In the genomic region with DNA sequence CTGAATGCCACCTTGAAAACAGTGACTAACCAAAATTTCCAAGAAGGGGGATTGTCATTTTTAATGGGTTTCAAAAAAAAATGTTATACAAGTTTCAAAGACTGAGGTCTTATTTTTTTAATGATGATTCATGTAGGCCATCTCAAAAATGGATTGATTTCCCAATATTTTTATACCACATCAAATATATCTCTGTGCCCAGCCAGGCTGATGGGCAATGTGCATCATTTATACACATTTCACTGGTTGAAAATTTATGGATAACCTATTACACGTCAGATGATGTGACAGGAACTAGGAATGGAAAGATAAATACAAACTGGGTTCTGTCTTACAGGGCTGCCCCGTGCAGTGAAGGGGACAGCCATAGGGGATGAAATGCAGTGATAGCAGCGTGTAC, we compare ENCODE assay signal across 2 cellular contexts.
TF ChIP-seq lines count a peak whose summit lies in the region.

No MANE protein-coding gene starts in this region.

TF ChIP-seq in A549, 52 proteins besides CTCF, POLR2A, EP300 and RAD21 (continued from another document):
- TF ChIP-seq, protein P1, sequence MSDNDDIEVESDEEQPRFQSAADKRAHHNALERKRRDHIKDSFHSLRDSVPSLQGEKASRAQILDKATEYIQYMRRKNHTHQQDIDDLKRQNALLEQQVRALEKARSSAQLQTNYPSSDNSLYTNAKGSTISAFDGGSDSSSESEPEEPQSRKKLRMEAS (IDR thresholded peaks at IDR 0.05) = no peak
- peak; percentile 59 for TF ChIP-seq JUNB (IDR thresholded peaks at IDR 0.05)
- TF ChIP-seq, protein P2, sequence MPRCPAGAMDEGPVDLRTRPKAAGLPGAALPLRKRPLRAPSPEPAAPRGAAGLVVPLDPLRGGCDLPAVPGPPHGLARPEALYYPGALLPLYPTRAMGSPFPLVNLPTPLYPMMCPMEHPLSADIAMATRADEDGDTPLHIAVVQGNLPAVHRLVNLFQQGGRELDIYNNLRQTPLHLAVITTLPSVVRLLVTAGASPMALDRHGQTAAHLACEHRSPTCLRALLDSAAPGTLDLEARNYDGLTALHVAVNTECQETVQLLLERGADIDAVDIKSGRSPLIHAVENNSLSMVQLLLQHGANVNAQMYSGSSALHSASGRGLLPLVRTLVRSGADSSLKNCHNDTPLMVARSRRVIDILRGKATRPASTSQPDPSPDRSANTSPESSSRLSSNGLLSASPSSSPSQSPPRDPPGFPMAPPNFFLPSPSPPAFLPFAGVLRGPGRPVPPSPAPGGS (IDR thresholded peaks at IDR 0.05) = 0 out of 3 replicates have a peak, but pooled peaks have one; percentile 13
- no peak for TF ChIP-seq FOSB (CRISPR knock-in tag; IDR thresholded peaks at IDR 0.05)
- TF ChIP-seq MAFK (IDR thresholded peaks at IDR 0.05; ENCODE audit: partially characterized antibody) = no peak
- peak; percentile 47 for TF ChIP-seq FOSL2 (IDR thresholded peaks at IDR 0.05)
- no peak for TF ChIP-seq FOSL2 (CRISPR knock-in tag; IDR thresholded peaks at IDR 0.05)
- no peak; the same call in 1 of the 2 replicates for TF ChIP-seq HOXB13 (CRISPR knock-in tag; IDR thresholded peaks at IDR 0.05; ENCODE audit: low read depth)
- no peak for TF ChIP-seq CHD2 (IDR thresholded peaks at IDR 0.05; ENCODE audit: low read length, partially characterized antibody)
- TF ChIP-seq, protein P3, sequence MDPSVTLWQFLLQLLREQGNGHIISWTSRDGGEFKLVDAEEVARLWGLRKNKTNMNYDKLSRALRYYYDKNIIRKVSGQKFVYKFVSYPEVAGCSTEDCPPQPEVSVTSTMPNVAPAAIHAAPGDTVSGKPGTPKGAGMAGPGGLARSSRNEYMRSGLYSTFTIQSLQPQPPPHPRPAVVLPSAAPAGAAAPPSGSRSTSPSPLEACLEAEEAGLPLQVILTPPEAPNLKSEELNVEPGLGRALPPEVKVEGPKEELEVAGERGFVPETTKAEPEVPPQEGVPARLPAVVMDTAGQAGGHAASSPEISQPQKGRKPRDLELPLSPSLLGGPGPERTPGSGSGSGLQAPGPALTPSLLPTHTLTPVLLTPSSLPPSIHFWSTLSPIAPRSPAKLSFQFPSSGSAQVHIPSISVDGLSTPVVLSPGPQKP (IDR thresholded peaks at IDR 0.05; ENCODE audit: low read depth, low read length) = no peak
- 0 out of 5 replicates have a peak, but pooled peaks of 1 of the 2 experiments have one; percentile 16 for TF ChIP-seq JUN (IDR thresholded peaks at IDR 0.05)
- no peak for TF ChIP-seq MYC (IDR thresholded peaks at IDR 0.05; ENCODE audit: borderline replicate concordance, low read length)
- peak; percentile 23 to 38; a peak in 3 of 4 replicates for TF ChIP-seq CEBPB (IDR thresholded peaks at IDR 0.05)
- TF ChIP-seq KDM1A (IDR thresholded peaks at IDR 0.05; ENCODE audit: low read depth) = no peak
- no peak for TF ChIP-seq HOXA7 (CRISPR knock-in tag; IDR thresholded peaks at IDR 0.05)
- 0 out of 2 replicates have a peak, but pooled peaks have one; percentile 16 for TF ChIP-seq FOXS1 (CRISPR knock-in tag; IDR thresholded peaks at IDR 0.05)

TF ChIP-seq in H1, 55 proteins besides CTCF, POLR2A, EP300 and RAD21 (continued from another document):
- TF ChIP-seq TCF12 (IDR thresholded peaks at IDR 0.05; ENCODE audit: low read depth, low read length) (no peak), BRCA1 (IDR thresholded peaks at IDR 0.05; ENCODE audit: low read depth, low read length) (no peak), SIX5 (IDR thresholded peaks at IDR 0.05; ENCODE audit: low read depth, low read length) (no peak)
